In genomic region chr1:87174726-87175237, GRCh38 we compare ENCODE assay signal across 18 cellular contexts.
"Had no signal": no experiment of that assay in that cellular context is flagged by ENCODE, and none has a peak within 500 bp of the region (broad histone marks: within the 10 kb centered on the region; RNA-seq: fewer than 3 reads in every experiment).

No MANE protein-coding gene starts in this region.

- H3K27me3 ChIP-seq: colonic mucosa, hepatocyte, sigmoid colon, testis, uterus had no signal

- H3K4me1 ChIP-seq: colonic mucosa, sigmoid colon, testis, uterus had no signal

- H3K36me3 ChIP-seq: colonic mucosa, sigmoid colon, uterus had no signal

- H3K27ac ChIP-seq: colonic mucosa, hepatocyte, sigmoid colon, testis, uterus had no signal

- DNase-seq: activated CD4-positive, alpha-beta T cell treated with anti-CD3 and anti-CD28 coated beads for 1 hour; activated CD4-positive, alpha-beta T cell treated with anti-CD3 and anti-CD28 coated beads, Interleukin-2, amount 50 U/mL, for 48 hours; activated CD8-positive, alpha-beta memory T cell treated with anti-CD3 and anti-CD28 coated beads, Interleukin-2, amount 50 U/mL, for 4 hours; activated gamma-delta T cell treated with Interleukin-2 at 50 U/mL for 16 hours; activated naive CD8-positive, alpha-beta T cell treated with anti-CD3 and anti-CD28 coated beads for 36 hours; activated T-cell treated with anti-CD3 and anti-CD28 coated beads, Interleukin-2, amount 50 U/mL, for 72 hours; caudate nucleus; colonic mucosa; effector CD8-positive, alpha-beta T cell; occipital lobe; sigmoid colon; stimulated activated CD4-positive, alpha-beta T cell treated with anti-CD3 and anti-CD28 coated beads, Interleukin-12 subunit alpha, Interleukin-12 subunit beta, amount 100 ng/mL, for 4 hours; stimulated activated CD4-positive, alpha-beta T cell treated with anti-CD3 and anti-CD28 coated beads, Interleukin-2, amount 100 ng/mL, for 48 hours; T-helper 9 cell; testis; uterus had no signal

- H3K4me3 ChIP-seq: colonic mucosa, hepatocyte, sigmoid colon, testis, uterus had no signal

- ATAC-seq: activated T-cell treated with anti-CD3 and anti-CD28 coated beads, Interleukin-2, amount 50 U/mL, for 72 hours; natural killer cell treated with Interleukin-12 subunit alpha and Interleukin-12 subunit beta and Interleukin-15 and Interleukin-18, amount 100 ng/mL, for 72 hours had no signal

- H3K9me3 ChIP-seq: colonic mucosa, sigmoid colon, testis, uterus had no signal
